18 cellular contexts compared by ENCODE assay signal in genomic region chr9:87212563-87213154, GRCh38.
A peak's percentile ranks its signal among the peaks of the same experiment; 100 is the strongest.
DNase-seq lines count a peak whose midpoint lies in the region; TF ChIP-seq lines count a peak whose summit lies in the region.
"Had no signal": no experiment of that assay in that cellular context is flagged by ENCODE, and none has a peak within 500 bp of the region (broad histone marks: within the 10 kb centered on the region; RNA-seq: fewer than 3 reads in every experiment).

No MANE protein-coding gene starts in this region.

- H3K27me3 ChIP-seq in GM23248 (replicated peaks; ENCODE audit: insufficient read depth) (no peaks in the 10 kb centered on the region), neural progenitor cell (no peaks in the 10 kb centered on the region), HAP-1 (ENCODE audit: low read depth) (no peaks in the 10 kb centered on the region), colonic mucosa (no peaks in the 10 kb centered on the region)
- H3K27me3 ChIP-seq: upper lobe of right lung had no signal

- H3K27ac Mint-ChIP-seq in neural progenitor cell: no peak overlapping the region
- no peak overlapping the region for H3K27ac Mint-ChIP-seq in activated CD4-positive, alpha-beta T cell treated with anti-CD3 and anti-CD28 coated beads, Interleukin-2, amount 10 ng/mL, durations not matched to agents 7 days and 5 days
- H3K27ac Mint-ChIP-seq: activated T-cell treated with anti-CD3 and anti-CD28 coated beads, Interleukin-2, amount 50 U/mL, for 24 hours; T-cell had no signal

- no peaks in the 10 kb centered on the region for H3K9me3 Mint-ChIP-seq in neural progenitor cell
- H3K9me3 Mint-ChIP-seq in activated CD4-positive, alpha-beta T cell treated with anti-CD3 and anti-CD28 coated beads, Interleukin-2, amount 10 ng/mL, durations not matched to agents 7 days and 5 days: no peaks in the 10 kb centered on the region
- H3K9me3 Mint-ChIP-seq: activated T-cell treated with anti-CD3 and anti-CD28 coated beads, Interleukin-2, amount 50 U/mL, for 24 hours; T-cell had no signal

- CTCF ChIA-PET in RWPE1 (lab: Yijun Ruan, JAX): interaction anchor here (0.7 kb wide), 1 partner anchor 8 kb away, joined by 4 read pairs; no protein-coding TSS in a partner anchor
- CTCF ChIA-PET in activated CD4-positive, alpha-beta T cell treated with anti-CD3 and anti-CD28 coated beads, Interleukin-2, amount 10 ng/mL, durations not matched to agents 7 days and 5 days (lab: Charles Lee): no interaction called here

- no peak overlapping the region for H2AFZ ChIP-seq in GM23248
- no peak overlapping the region for H2AFZ ChIP-seq in neural progenitor cell (replicated peaks)

- intact Hi-C loops in colonic mucosa (cut with DNase I): no loop called here

- H3K36me3 Mint-ChIP-seq in neural progenitor cell: no peaks in the 10 kb centered on the region
- H3K36me3 Mint-ChIP-seq in activated CD4-positive, alpha-beta T cell treated with anti-CD3 and anti-CD28 coated beads, Interleukin-2, amount 10 ng/mL, durations not matched to agents 7 days and 5 days (ENCODE audit: low read depth): no peaks in the 10 kb centered on the region
- H3K36me3 Mint-ChIP-seq: T-cell had no signal

- H3K4me3 ChIP-seq in GM23248 (no peak overlapping the region), epithelial cell of esophagus (ENCODE audit: low read length) (no peak overlapping the region), neural progenitor cell (no peak overlapping the region), HAP-1 (no peak overlapping the region), colonic mucosa (no peak overlapping the region)
- H3K4me3 ChIP-seq: upper lobe of right lung had no signal

- H3F3A ChIP-seq in GM23248 (ENCODE audit: insufficient read depth): no peaks in the 10 kb centered on the region
- no peaks in the 10 kb centered on the region for H3F3A ChIP-seq in neural progenitor cell (ENCODE audit: low read depth)

- in situ Hi-C loops in GM23248 (cut with MboI) (no loop called here), HAP-1 (cut with MboI; ENCODE audit: low sequenced_read_pairs) (no loop called here)

- H4K20me1 ChIP-seq in GM23248 (ENCODE audit: insufficient read depth) (no peaks in the 10 kb centered on the region), neural progenitor cell (ENCODE audit: low read depth) (no peaks in the 10 kb centered on the region)

- H3K27ac ChIP-seq in GM23248: no peak overlapping the region
- peak overlapping the region; percentile 82 for H3K27ac ChIP-seq in RWPE1
- no peak overlapping the region for H3K27ac ChIP-seq in neural progenitor cell
- no peak overlapping the region for H3K27ac ChIP-seq in colonic mucosa
- H3K27ac ChIP-seq: upper lobe of right lung had no signal

- H3K79me2 ChIP-seq in GM23248 (ENCODE audit: insufficient read depth) (no peaks in the 10 kb centered on the region), neural progenitor cell (ENCODE audit: low read depth) (no peaks in the 10 kb centered on the region)

- no peaks in the 10 kb centered on the region for H3K36me3 ChIP-seq in GM23248 (ENCODE audit: low read depth)
- H3K36me3 ChIP-seq in neural progenitor cell: no peaks in the 10 kb centered on the region
- no peaks in the 10 kb centered on the region for H3K36me3 ChIP-seq in HAP-1 (replicated peaks)
- no peaks in the 10 kb centered on the region for H3K36me3 ChIP-seq in colonic mucosa
- H3K36me3 ChIP-seq: upper lobe of right lung had no signal

- no peaks in the 10 kb centered on the region for H3K9me3 ChIP-seq in GM23248 (ENCODE audit: low read depth)
- H3K9me3 ChIP-seq in neural progenitor cell (ENCODE audit: low read depth): no peaks in the 10 kb centered on the region
- no peaks in the 10 kb centered on the region for H3K9me3 ChIP-seq in HAP-1
- no peaks in the 10 kb centered on the region for H3K9me3 ChIP-seq in colonic mucosa
- H3K9me3 ChIP-seq: upper lobe of right lung had no signal

- DNase-seq in GM23248 (peak; percentile 26), RWPE1 (ENCODE audit: low spot score) (peak; percentile 95), epithelial cell of esophagus (ENCODE audit: low read depth) (peak; percentile 89), neural progenitor cell (ENCODE audit: low spot score) (peak; percentile 17), T-helper 9 cell (no peak), HAP-1 (ENCODE audit: low spot score in 2 of 2) (no peak), colonic mucosa (no peak)
- no peak for DNase-seq in activated CD4-positive, alpha-beta T cell treated with anti-CD3 and anti-CD28 coated beads, Interleukin-2, amount 10 ng/mL, durations not matched to agents 7 days and 5 days
- DNase-seq: activated CD4-positive, alpha-beta T cell treated with anti-CD3 and anti-CD28 coated beads for 1 hour; activated T-cell treated with anti-CD3 and anti-CD28 coated beads, Interleukin-2, amount 50 U/mL, for 24 hours; aorta; DMS 273 treated with DMSO at 0.1 percent for 48 hours; effector memory CD4-positive, alpha-beta T cell; hippocampal formation; MM.1S; stimulated activated CD4-positive, alpha-beta T cell treated with anti-CD3 and anti-CD28 coated beads, Interleukin-1b, Interleukin-23, amount 100 ng/mL, for 48 hours; T-cell; upper lobe of right lung had no signal

- peaks cover 2% of the 10 kb centered on the region for H3K27me3 Mint-ChIP-seq in neural progenitor cell (ENCODE audit: insufficient read depth, low read depth)
- peaks cover 12% of the 10 kb centered on the region for H3K27me3 Mint-ChIP-seq in activated CD4-positive, alpha-beta T cell treated with anti-CD3 and anti-CD28 coated beads, Interleukin-2, amount 10 ng/mL, durations not matched to agents 7 days and 5 days
- H3K27me3 Mint-ChIP-seq: activated T-cell treated with anti-CD3 and anti-CD28 coated beads, Interleukin-2, amount 50 U/mL, for 24 hours had no signal

- peaks cover 16% of the 10 kb centered on the region; the same call in 1 of the 2 replicates for H3K4me1 ChIP-seq in GM23248 (ENCODE audit: insufficient read depth)
- H3K4me1 ChIP-seq in neural progenitor cell: peaks cover 5% of the 10 kb centered on the region
- H3K4me1 ChIP-seq in HAP-1: no peaks in the 10 kb centered on the region
- no peaks in the 10 kb centered on the region for H3K4me1 ChIP-seq in colonic mucosa
- H3K4me1 ChIP-seq: upper lobe of right lung had no signal

- POLR2A ChIA-PET in RWPE1 (lab: Yijun Ruan, JAX; ENCODE audit: low non-redundant PET): no interaction called here
- POLR2A ChIA-PET in activated CD4-positive, alpha-beta T cell treated with anti-CD3 and anti-CD28 coated beads, Interleukin-2, amount 10 ng/mL, durations not matched to agents 7 days and 5 days (lab: Charles Lee): no interaction called here

- 84 to 91% methylated on average over 3 of the region's 3 CpGs for WGBS in GM23248 (ENCODE audit: low coverage in 1 of 2, low lambda C conversion rate in 2 of 2, missing lambda C conversion rate in 2 of 2), 2 experiments

- H3K4me2 ChIP-seq in GM23248 (ENCODE audit: unreplicated experiment) (no peak overlapping the region), neural progenitor cell (no peak overlapping the region)

- H3K9ac ChIP-seq in GM23248 (no peak overlapping the region), neural progenitor cell (no peak overlapping the region), colonic mucosa (ENCODE audit: low read depth in 2 of 2, low read length in 2 of 2) (no peak overlapping the region)

- no peaks in the 10 kb centered on the region for H3K9me2 ChIP-seq in GM23248 (ENCODE audit: insufficient read depth)

- peaks cover 9% of the 10 kb centered on the region for H3K4me1 Mint-ChIP-seq in neural progenitor cell
- H3K4me1 Mint-ChIP-seq in activated CD4-positive, alpha-beta T cell treated with anti-CD3 and anti-CD28 coated beads, Interleukin-2, amount 10 ng/mL, durations not matched to agents 7 days and 5 days: no peaks in the 10 kb centered on the region
- H3K4me1 Mint-ChIP-seq: T-cell had no signal

- TF ChIP-seq CTCF in RWPE1 (conservative IDR thresholded peaks at IDR 0.05; ENCODE audit: low read depth) (no peak), epithelial cell of esophagus (IDR thresholded peaks at IDR 0.05; ENCODE audit: insufficient read depth, low read depth, low read length, missing control alignments) (no peak), neural progenitor cell (IDR thresholded peaks at IDR 0.05) (no peak), colonic mucosa (IDR thresholded peaks at IDR 0.05) (no peak)

- H3K4me3 Mint-ChIP-seq in neural progenitor cell: no peak overlapping the region
- H3K4me3 Mint-ChIP-seq in activated CD4-positive, alpha-beta T cell treated with anti-CD3 and anti-CD28 coated beads, Interleukin-2, amount 10 ng/mL, durations not matched to agents 7 days and 5 days: no peak overlapping the region
- H3K4me3 Mint-ChIP-seq: activated T-cell treated with anti-CD3 and anti-CD28 coated beads, Interleukin-2, amount 50 U/mL, for 24 hours; T-cell had no signal

Comparison
In these comparisons a context has a peak if more than half of its experiments do, and no peak if none do; other contexts are left out.
1. DNase-seq: peak in GM23248 (single experiment), RWPE1 (single experiment), epithelial cell of esophagus (single experiment) and neural progenitor cell (single experiment); none in activated CD4-positive, alpha-beta T cell treated with anti-CD3 and anti-CD28 coated beads, Interleukin-2, amount 10 ng/mL, durations not matched to agents 7 days and 5 days (single experiment), T-helper 9 cell (single experiment), HAP-1 (0 of 2) and colonic mucosa (single experiment).